In genomic region chr17:1068356-1068755, GRCh38 we compare ENCODE assay signal across 24 cellular contexts.
"Had no signal": no experiment of that assay in that cellular context is flagged by ENCODE, and none has a peak within 500 bp of the region (broad histone marks: within the 10 kb centered on the region; RNA-seq: fewer than 3 reads in every experiment).

No MANE protein-coding gene starts in this region.

- H3K4me3 ChIP-seq: ascending aorta, body of pancreas had no signal

- H3K27ac ChIP-seq: ascending aorta, body of pancreas had no signal

- H3K4me1 ChIP-seq: ascending aorta, body of pancreas had no signal

- H3K9me3 ChIP-seq: ascending aorta, body of pancreas had no signal

- ATAC-seq: activated CD8-positive, alpha-beta memory T cell treated with anti-CD3 and anti-CD28 coated beads, Interleukin-2, amount 10 ng/mL, durations not matched to agents 7 days and 5 days; activated naive CD4-positive, alpha-beta T cell treated with anti-CD3 and anti-CD28 coated beads, Interleukin-2, amount 50 U/mL, for 72 hours; activated naive CD8-positive, alpha-beta T cell treated with anti-CD3 and anti-CD28 coated beads, Interleukin-2, amount 50 U/mL, for 24 hours; activated T-cell treated with anti-CD3 and anti-CD28 coated beads, Interleukin-2, amount 50 U/mL, for 4 hours; body of pancreas; T-helper 17 cell; WTC11 had no signal

- DNase-seq: activated CD4-positive, alpha-beta T cell treated with anti-CD3 and anti-CD28 coated beads for 48 hours; activated CD4-positive, alpha-beta T cell treated with anti-CD3 and anti-CD28 coated beads, Interleukin-2, amount 50 U/mL, for 48 hours; activated CD4-positive, CD25-positive, alpha-beta regulatory T cell treated with anti-CD3 and anti-CD28 coated beads, Interleukin-2, amount 50 U/mL, for 72 hours; activated CD8-positive, alpha-beta memory T cell treated with anti-CD3 and anti-CD28 coated beads, Interleukin-2, amount 10 ng/mL, durations not matched to agents 7 days and 5 days; activated effector memory CD4-positive, alpha-beta T cell treated with anti-CD3 and anti-CD28 coated beads, Interleukin-2, amount 50 U/mL, for 16 hours; activated naive CD4-positive, alpha-beta T cell treated with Interleukin-2 at 50 U/mL for 16 hours; activated naive CD8-positive, alpha-beta T cell treated with anti-CD3 and anti-CD28 coated beads, Interleukin-2, amount 50 U/mL, for 24 hours; activated T-cell treated with anti-CD3 and anti-CD28 coated beads, Interleukin-2, amount 50 U/mL, for 4 hours; amniotic stem cell; body of pancreas; IMR-90; Kasumi-1; KBM-7; NCI-H1105 treated with DMSO at 0.1 percent for 48 hours; NCI-H1436 treated with DMSO at 0.1 percent for 48 hours; NCI-H187; NCI-H2081; NCI-H510A treated with DMSO at 0.1 percent for 48 hours; NCI-H69; T-helper 17 cell; T-helper 9 cell had no signal

- H3K27me3 ChIP-seq: ascending aorta, body of pancreas had no signal
